1 cellular context compared by ENCODE assay signal in genomic region chr17:17725853-17726720, GRCh38.
TF ChIP-seq lines count a peak whose summit lies in the region.

No MANE protein-coding gene starts in this region.

TF ChIP-seq in IMR-90, 13 proteins besides CTCF, POLR2A, EP300 and RAD21 (continued from another document):
- TF ChIP-seq ELK1 (IDR thresholded peaks at IDR 0.05; ENCODE audit: borderline replicate concordance, low read depth, low read length), result no peak
- TF ChIP-seq FOS (IDR thresholded peaks at IDR 0.05; ENCODE audit: low read depth, low read length), result no peak
- no peak for TF ChIP-seq SMC3 (IDR thresholded peaks at IDR 0.05; ENCODE audit: low read depth, low read length)
- no peak for TF ChIP-seq MAFK (IDR thresholded peaks at IDR 0.05; ENCODE audit: low read depth, low read length)
